In the genomic region with DNA sequence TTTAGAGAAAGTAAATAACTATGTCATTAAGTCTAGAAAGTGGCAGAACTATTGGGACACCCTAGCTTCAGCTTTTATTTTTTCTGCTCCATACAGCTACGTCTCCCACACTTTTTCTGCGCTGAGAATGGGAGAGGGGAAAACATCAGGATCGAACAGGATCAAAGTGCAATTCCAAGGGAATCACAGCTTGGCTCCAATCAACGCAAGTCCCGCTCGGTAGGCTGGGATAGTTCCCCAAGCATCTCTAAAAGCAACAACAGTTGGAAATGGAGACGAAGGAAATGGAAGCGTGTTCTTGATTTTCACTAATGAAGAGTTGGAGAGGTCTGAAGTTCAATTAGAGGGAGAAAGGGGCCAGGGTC, we compare ENCODE assay signal across 8 cellular contexts. TPM values are rescaled to one million over a fixed set of nuclear protein-coding genes. Genes with fewer than 3 reads are reported as not detected.
DNase-seq lines count a peak whose midpoint lies in the region; ATAC-seq, FAIRE-seq and TF ChIP-seq lines count a peak whose summit lies in the region.

No MANE protein-coding gene starts in this region.

- H3K27ac ChIP-seq in effector memory CD4-positive, alpha-beta T cell (ENCODE audit: insufficient read depth, low read length, poor library complexity, severe bottlenecking), result peak overlapping the region; percentile 88

- no peak for DNase-seq in BE2C
- no peak for DNase-seq in effector memory CD4-positive, alpha-beta T cell
- DNase-seq in natural killer cell, result no peak
- no peak for DNase-seq in SIG-M5 treated with dmso at 0.1 percent for 504 hours (lab: John Stamatoyannopoulos, UW; ENCODE audit: unreplicated experiment)
- no peak for DNase-seq in mucosa of gallbladder (ENCODE audit: low spot score)
- DNase-seq in urothelium cell line (ENCODE audit: low spot score), result no peak
- no peak for DNase-seq in NCI-H2196 (lab: John Stamatoyannopoulos, UW; ENCODE audit: unreplicated experiment)

- no peaks in the 10 kb centered on the region for H3K9me3 ChIP-seq in BE2C
- H3K9me3 ChIP-seq in Loucy (ENCODE audit: insufficient read depth, low read depth, low read length), result no peaks in the 10 kb centered on the region
- no peaks in the 10 kb centered on the region for H3K9me3 ChIP-seq in effector memory CD4-positive, alpha-beta T cell (ENCODE audit: control insufficient read depth, low read length)

- H3K4me3 Mint-ChIP-seq in natural killer cell, result peak overlapping the region; percentile 96

- H2AFZ ChIP-seq in Loucy (ENCODE audit: low read length), result peak overlapping the region; percentile 83; the same call in 1 of the 2 replicates

- H3K79me2 ChIP-seq in Loucy (ENCODE audit: insufficient read depth, low read length), result peaks cover 18% of the 10 kb centered on the region

- peak overlapping the region; percentile 91 to 96 for H3K27ac Mint-ChIP-seq in natural killer cell

- TF ChIP-seq CTCF in BE2C (IDR thresholded peaks at IDR 0.05; ENCODE audit: low read depth, low read length), result no peak
- no peak for TF ChIP-seq CTCF in Loucy (conservative IDR thresholded peaks at IDR 0.05; ENCODE audit: low read length)
- no peak for TF ChIP-seq CTCF in natural killer cell (IDR thresholded peaks at IDR 0.05)

- H3K4me1 ChIP-seq in BE2C, result no peaks in the 10 kb centered on the region
- H3K4me1 ChIP-seq in Loucy (ENCODE audit: insufficient read depth, low read length, poor library complexity, severe bottlenecking), result peaks cover 26% of the 10 kb centered on the region
- H3K4me1 ChIP-seq in effector memory CD4-positive, alpha-beta T cell (ENCODE audit: control insufficient read depth, insufficient read depth, low read length, poor library complexity, severe bottlenecking), result no peaks in the 10 kb centered on the region

- ATAC-seq in natural killer cell, result peak; percentile 3 to 11 (median 10)

- intact Hi-C loops in natural killer cell (cut with micrococcal nuclease), result loop anchor here (1.0 kb wide), 1 partner anchor 24 kb away; a partner anchor contains a TSS

- H3K36me3 ChIP-seq in BE2C (no peaks in the 10 kb centered on the region), Loucy (ENCODE audit: insufficient read depth, low read length) (no peaks in the 10 kb centered on the region)
- H3K36me3 ChIP-seq in effector memory CD4-positive, alpha-beta T cell (ENCODE audit: control insufficient read depth, insufficient read depth, low read length), result no peaks in the 10 kb centered on the region

- H3K4me1 Mint-ChIP-seq in natural killer cell, result peaks cover 22 to 23% of the 10 kb centered on the region in 2 donors

- no peaks in the 10 kb centered on the region for H3K36me3 Mint-ChIP-seq in natural killer cell

- H3F3A ChIP-seq in Loucy (ENCODE audit: low read depth), result no peaks in the 10 kb centered on the region

- peak overlapping the region; percentile 95 for H3K4me2 ChIP-seq in Loucy (ENCODE audit: low read depth, low read length, poor library complexity, severe bottlenecking)

- peak overlapping the region; percentile 94 for H3K9ac ChIP-seq in Loucy (ENCODE audit: low read depth, low read length, poor library complexity, severe bottlenecking)

- H3K27me3 ChIP-seq in BE2C, result no peaks in the 10 kb centered on the region
- H3K27me3 ChIP-seq in Loucy (ENCODE audit: insufficient read depth, low read length, poor library complexity, severe bottlenecking), result no peaks in the 10 kb centered on the region
- H3K27me3 ChIP-seq in effector memory CD4-positive, alpha-beta T cell (replicated peaks; ENCODE audit: control insufficient read depth, insufficient read depth, low read length, poor library complexity, severe bottlenecking), result no peaks in the 10 kb centered on the region

- peaks cover 3% of the 10 kb centered on the region for H4K20me1 ChIP-seq in Loucy (ENCODE audit: insufficient read depth, low read length, poor library complexity, severe bottlenecking)

- peak overlapping the region; percentile 91 for H3K4me3 ChIP-seq in BE2C (ENCODE audit: low read depth, low read length)
- H3K4me3 ChIP-seq in Loucy (ENCODE audit: low read length, poor library complexity, severe bottlenecking), result peak overlapping the region; percentile 99
- peak overlapping the region; percentile 96 for H3K4me3 ChIP-seq in effector memory CD4-positive, alpha-beta T cell (ENCODE audit: insufficient read depth, low read depth, low read length, poor library complexity, severe bottlenecking)

- H3K27me3 Mint-ChIP-seq in natural killer cell (ENCODE audit: low read depth in 2 of 2), result no peaks in the 10 kb centered on the region

- no peaks in the 10 kb centered on the region for H3K9me2 ChIP-seq in Loucy (replicated peaks; ENCODE audit: low read depth, low read length)

- no peaks in the 10 kb centered on the region for H3K9me3 Mint-ChIP-seq in natural killer cell

- no peak for FAIRE-seq in urothelium cell line (lab: Jason Lieb, UNC)

RNA-seq across cellular contexts. Expression of a gene that starts 0.5 kb away (rescaled TPM):
- polyA plus RNA-seq in BE2C (2012; ENCODE audit: insufficient read depth, insufficient read length, low read depth), result 7.5 TPM
- total RNA-seq in natural killer cell, result 10 to 100 TPM; 16.8 to 26.9 (median 17.0) TPM
- 57.6 TPM for total RNA-seq in mucosa of gallbladder

RNA-seq across cellular contexts. Expression of a gene that starts 24.1 kb away (rescaled TPM):
- polyA plus RNA-seq in BE2C (2012; ENCODE audit: insufficient read depth, insufficient read length, low read depth), result 13.7 TPM
- total RNA-seq in natural killer cell (10 to 100 TPM; 12.8 to 20.3 (median 14.6) TPM), mucosa of gallbladder (111 TPM)

RNA-seq across cellular contexts. Expression of a gene that starts 33.7 kb away (rescaled TPM):
- 104 TPM for polyA plus RNA-seq in BE2C (2012; ENCODE audit: insufficient read depth, insufficient read length, low read depth)
- total RNA-seq in natural killer cell, result 10 to 100 TPM; 70.6 to 84.5 (median 73.3) TPM
- 63.2 TPM for total RNA-seq in mucosa of gallbladder

RNA-seq across cellular contexts. Expression of a gene that starts 43.4 kb away (rescaled TPM):
- polyA plus RNA-seq in BE2C (2012; ENCODE audit: insufficient read depth, insufficient read length, low read depth), result 0.71 TPM
- 10 to 100 TPM in 2 of 3 donors, 1 to 10 TPM in 1; 6.8 to 12.5 (median 11.9) TPM for total RNA-seq in natural killer cell
- 65.9 TPM for total RNA-seq in mucosa of gallbladder

RNA-seq across cellular contexts. Expression of a gene that starts 46.5 kb away (rescaled TPM):
- polyA plus RNA-seq in BE2C (2012; ENCODE audit: insufficient read depth, insufficient read length, low read depth), result 34.7 TPM
- total RNA-seq in natural killer cell (10 to 100 TPM; 73.2 to 84.1 (median 77.7) TPM), mucosa of gallbladder (49.0 TPM)
